Comparison of ENCODE assay signal across 25 cellular contexts in genomic region chr15:36389107-36389506, GRCh38.
"Had no signal": no experiment of that assay in that cellular context is flagged by ENCODE, and none has a peak within 500 bp of the region (broad histone marks: within the 10 kb centered on the region; RNA-seq: fewer than 3 reads in every experiment).

No MANE protein-coding gene starts in this region.

- H3K4me3 ChIP-seq: left ventricle myocardium inferior, lung, mucosa of descending colon, pancreas, prostate gland, skin epidermis, spleen, suprapubic skin, thoracic aorta, tibial artery, upper lobe of right lung had no signal

- H3K27me3 ChIP-seq: pancreas, spleen, suprapubic skin, tibial artery, upper lobe of right lung had no signal

- FAIRE-seq: pancreas, urothelium cell line had no signal

- H3K36me3 ChIP-seq: left ventricle myocardium inferior, pancreas, prostate gland, spleen, suprapubic skin, thoracic aorta, tibial artery, upper lobe of right lung had no signal

- H3K27ac ChIP-seq: left ventricle myocardium inferior, pancreas, prostate gland, skin epidermis, spleen, suprapubic skin, thoracic aorta, tibial artery, upper lobe of right lung had no signal

- H3K4me1 ChIP-seq: left ventricle myocardium inferior, pancreas, prostate gland, spleen, suprapubic skin, tibial artery, upper lobe of right lung had no signal

- DNase-seq: islet precursor cell; left ventricle myocardium inferior; midbrain; mucosa of descending colon; naive thymus-derived CD4-positive, alpha-beta T cell; nucleus accumbens; pancreas; posterior cingulate gyrus; retina; right cardiac atrium; spleen; stimulated activated CD4-positive, alpha-beta T cell treated with anti-CD3 and anti-CD28 coated beads, Interleukin-4, amount 100 ng/mL, for 24 hours; stimulated activated naive CD4-positive, alpha-beta T cell; tibial artery; trophoblast cell; upper lobe of right lung had no signal

- ATAC-seq: mucosa of descending colon; naive thymus-derived CD4-positive, alpha-beta T cell; natural killer cell treated with Interleukin-12 subunit alpha and Interleukin-12 subunit beta and Interleukin-15 and Interleukin-18, amount 100 ng/mL, for 72 hours; pancreas; right cardiac atrium; sciatic nerve; stimulated activated effector memory CD8-positive, alpha-beta T cell treated with anti-CD3 and anti-CD28 coated beads, Interleukin-12 subunit alpha, Interleukin-12 subunit beta, amount 100 ng/mL, for 72 hours; upper lobe of right lung had no signal

- H3K9me3 ChIP-seq: left ventricle myocardium inferior, mucosa of descending colon, pancreas, prostate gland, suprapubic skin, thoracic aorta, tibial artery, upper lobe of right lung had no signal
